1 cellular context compared by ENCODE assay signal in the genomic region with DNA sequence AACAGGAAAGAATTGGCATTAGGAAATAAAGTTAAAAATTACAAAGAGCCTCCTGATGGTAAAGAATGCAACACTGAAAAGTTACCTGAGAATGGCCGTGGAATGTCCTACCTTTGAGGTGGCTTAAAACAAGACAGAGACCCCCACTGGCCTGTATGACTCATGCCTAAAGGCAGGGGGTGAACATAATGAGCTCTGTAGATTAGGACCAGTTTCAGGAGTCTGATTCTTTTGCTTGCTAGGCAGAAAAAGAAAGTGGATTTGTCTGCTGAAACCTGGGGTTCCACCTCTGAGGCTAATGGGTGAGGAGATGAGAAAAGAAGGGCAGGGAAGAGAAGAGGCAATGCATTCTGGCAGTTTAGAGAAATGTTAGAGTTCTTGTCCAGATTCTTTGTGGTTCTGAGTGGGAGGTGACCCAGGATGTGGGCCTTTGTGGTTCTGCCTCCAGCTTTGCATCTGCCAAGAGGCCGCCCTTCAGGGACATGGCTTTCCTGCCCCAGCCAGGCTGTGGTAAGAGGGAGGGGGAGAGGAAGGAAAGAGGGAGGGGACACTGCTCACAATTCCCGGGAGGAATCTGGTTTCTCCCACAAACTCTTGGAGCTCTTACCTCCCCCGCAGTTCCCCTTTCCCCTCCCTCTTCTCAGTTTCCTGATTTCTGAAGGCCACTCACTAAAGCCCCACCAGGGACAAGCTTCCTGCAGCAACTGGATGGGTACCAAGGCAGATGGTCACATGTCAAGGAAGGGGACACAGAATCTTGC.
TF ChIP-seq lines count a peak whose summit lies in the region.

No MANE protein-coding gene starts in this region.

TF ChIP-seq in HEK293, 187 proteins besides CTCF, POLR2A, EP300 and RAD21 (continued from another document):
- TF ChIP-seq, protein P1, sequence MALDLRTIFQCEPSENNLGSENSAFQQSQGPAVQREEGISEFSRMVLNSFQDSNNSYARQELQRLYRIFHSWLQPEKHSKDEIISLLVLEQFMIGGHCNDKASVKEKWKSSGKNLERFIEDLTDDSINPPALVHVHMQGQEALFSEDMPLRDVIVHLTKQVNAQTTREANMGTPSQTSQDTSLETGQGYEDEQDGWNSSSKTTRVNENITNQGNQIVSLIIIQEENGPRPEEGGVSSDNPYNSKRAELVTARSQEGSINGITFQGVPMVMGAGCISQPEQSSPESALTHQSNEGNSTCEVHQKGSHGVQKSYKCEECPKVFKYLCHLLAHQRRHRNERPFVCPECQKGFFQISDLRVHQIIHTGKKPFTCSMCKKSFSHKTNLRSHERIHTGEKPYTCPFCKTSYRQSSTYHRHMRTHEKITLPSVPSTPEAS (tag by site-specific recombination; IDR thresholded peaks at IDR 0.05) = no peak
